Comparison of ENCODE assay signal across 15 cellular contexts in the genomic region with DNA sequence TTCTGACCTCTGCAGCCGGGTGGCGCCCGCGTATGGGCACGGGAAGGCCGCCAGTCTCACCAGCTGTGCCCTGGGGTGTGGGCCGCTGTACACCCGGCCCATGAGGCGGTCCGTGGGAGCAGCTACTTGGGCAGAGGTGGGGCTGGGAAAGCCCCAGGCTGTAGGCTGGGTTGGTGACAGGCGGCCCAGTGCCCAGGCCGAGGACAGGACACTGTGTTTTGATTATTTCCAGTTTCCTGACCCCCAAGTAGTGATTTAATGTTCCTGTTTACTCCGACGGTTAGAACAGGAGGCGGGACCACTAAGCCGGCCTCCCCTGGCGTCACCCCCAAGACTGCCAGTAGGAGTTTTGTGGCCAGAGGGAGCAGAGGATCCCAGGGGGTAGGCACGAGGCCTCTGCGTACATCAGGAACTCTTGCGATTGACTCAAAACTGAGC. TPM values are rescaled to one million over a fixed set of nuclear protein-coding genes. Genes with fewer than 3 reads are reported as not detected.
DNase-seq lines count a peak whose midpoint lies in the region; ATAC-seq lines count a peak whose summit lies in the region.
"Had no signal": no experiment of that assay in that cellular context is flagged by ENCODE, and none has a peak within 500 bp of the region (broad histone marks: within the 10 kb centered on the region; RNA-seq: fewer than 3 reads in every experiment).

No MANE protein-coding gene starts in this region.

- H3K27me3 ChIP-seq in MG63 (no peaks in the 10 kb centered on the region), subcutaneous abdominal adipose tissue (ENCODE audit: control insufficient read depth in 5 of 5, insufficient read depth in 4 of 5, low read length in 5 of 5) (no peaks in the 10 kb centered on the region)
- H3K27me3 ChIP-seq: Peyer's patch had no signal

- no peak for ATAC-seq in GM18909 (IDR thresholded peaks at IDR 0.05; ENCODE audit: poor library complexity, unreplicated experiment)
- no peak for ATAC-seq in GM19463 (IDR thresholded peaks at IDR 0.05; ENCODE audit: unreplicated experiment)
- ATAC-seq in GM18861 (IDR thresholded peaks at IDR 0.05; ENCODE audit: unreplicated experiment) = no peak
- no peak for ATAC-seq in HG02973 (IDR thresholded peaks at IDR 0.05; ENCODE audit: unreplicated experiment)
- ATAC-seq: stimulated activated naive B cell treated with anti-CD40 and anti-IgM and Interleukin-4, amounts not matched to agents 10 μg/mL and 1 μg/mL and 100 μg/mL, for 72 hours had no signal

- H3K9me3 ChIP-seq in MG63 = no peaks in the 10 kb centered on the region
- H3K9me3 ChIP-seq in subcutaneous abdominal adipose tissue (ENCODE audit: control insufficient read depth in 5 of 5, low read length in 5 of 5) = peaks cover 0 to 10% (median 8%) of the 10 kb centered on the region in 5 donors

- H3K4me3 ChIP-seq in MG63 (no peak overlapping the region), subcutaneous abdominal adipose tissue (ENCODE audit: low read depth in 1 of 5, low read length in 5 of 5) (peak overlapping the region in 1 of 5 donors; percentile 17)
- H3K4me3 ChIP-seq: Peyer's patch had no signal

- H3K9ac ChIP-seq in subcutaneous abdominal adipose tissue (ENCODE audit: low read length in 5 of 5) = peak overlapping the region in 4 of 5 donors; percentile 5 to 70 (median 30)

- DNase-seq in MG63 (peak; percentile 65), fibroblast of gingiva (ENCODE audit: low read depth) (peak; percentile 73), midbrain (lab: John Stamatoyannopoulos, UW) (peak; percentile 29)
- DNase-seq: activated CD4-positive, alpha-beta T cell treated with anti-CD3 and anti-CD28 coated beads, Interleukin-2, amount 50 U/mL, for 4 hours; activated naive CD4-positive, alpha-beta T cell treated with anti-CD3 and anti-CD28 coated beads, Interleukin-2, amount 10 ng/mL, durations not matched to agents 7 days and 5 days; activated T-cell treated with anti-CD3 and anti-CD28 coated beads, Interleukin-2, amount 50 U/mL, for 1 hour; DND-41; NCI-H146; stimulated activated naive B cell treated with anti-CD40 and anti-IgM and Interleukin-4, amounts not matched to agents 10 μg/mL and 1 μg/mL and 100 μg/mL, for 72 hours had no signal

- H3K36me3 ChIP-seq in MG63 (no peaks in the 10 kb centered on the region), subcutaneous abdominal adipose tissue (ENCODE audit: control insufficient read depth in 5 of 5, insufficient read depth in 5 of 5, low read length in 5 of 5) (no peaks in the 10 kb centered on the region)
- H3K36me3 ChIP-seq: Peyer's patch had no signal

- peak overlapping the region; percentile 84 for H3K27ac ChIP-seq in subcutaneous abdominal adipose tissue (ENCODE audit: low read depth, low read length)

- H3K4me1 ChIP-seq in subcutaneous abdominal adipose tissue (ENCODE audit: control insufficient read depth in 5 of 5, insufficient read depth in 5 of 5, low read length in 5 of 5) = peaks cover 20 to 56% (median 45%) of the 10 kb centered on the region in 5 donors

RNA-seq across cellular contexts. Expression of a gene that starts 42.7 kb away (rescaled TPM):
- 0.07 TPM in 1 of 2 replicates, not detected in the other for total RNA-seq in MG63 (2014; rRNA removed; shearing (Covaris generic); ENCODE audit: low replicate concordance)
